ENCODE assay signal across 8 cellular contexts in genomic region chr12:22409071-22409951, GRCh38.
DNase-seq lines count a peak whose midpoint lies in the region; ATAC-seq and TF ChIP-seq lines count a peak whose summit lies in the region.

No MANE protein-coding gene starts in this region.

- H3K4me3 ChIP-seq in GM06990 (replicated peaks; ENCODE audit: low read depth, low read length): no peak overlapping the region

- CTCF ChIA-PET in RWPE1 (lab: Yijun Ruan, JAX): interaction anchor here (0.6 kb wide), 2 partner anchors 62 to 1610 kb away, joined by 3 read pairs; no protein-coding TSS in a partner anchor

- H3K27me3 ChIP-seq in GM06990 (replicated peaks; ENCODE audit: control insufficient read depth, insufficient read depth, low read length): no peaks in the 10 kb centered on the region

- DNase-seq in GM06990 (ENCODE audit: extremely low read depth, insufficient read length) (peak; percentile 37), amniotic epithelial cell (ENCODE audit: low read depth) (peak; percentile 11), NCI-H69 (lab: John Stamatoyannopoulos, UW) (no peak), RWPE1 (ENCODE audit: low spot score) (no peak), AML-193 (lab: John Stamatoyannopoulos, UW) (no peak)
- peak; percentile 49 for DNase-seq in stimulated activated CD4-positive, alpha-beta T cell treated with anti-CD3 and anti-CD28 coated beads, Interleukin-15, amount 100 ng/mL, for 24 hours

- H3K36me3 ChIP-seq in GM06990 (ENCODE audit: control insufficient read depth, insufficient read depth, low read length): no peaks in the 10 kb centered on the region

- POLR2A ChIA-PET in RWPE1 (lab: Yijun Ruan, JAX; ENCODE audit: low non-redundant PET): no interaction called here

- ATAC-seq in GM19468 (IDR thresholded peaks at IDR 0.05; ENCODE audit: extremely low read depth, unreplicated experiment): peak; percentile 85
- peak; percentile 91 for ATAC-seq in HG03460 (IDR thresholded peaks at IDR 0.05; ENCODE audit: unreplicated experiment)

- no peak for TF ChIP-seq CTCF in GM06990 (IDR thresholded peaks at IDR 0.05; ENCODE audit: insufficient read depth, low read length, poor library complexity, severe bottlenecking)
- no peak for TF ChIP-seq CTCF in RWPE1 (conservative IDR thresholded peaks at IDR 0.05; ENCODE audit: low read depth)

- no peak overlapping the region for H3K27ac ChIP-seq in RWPE1

Comparison
In these comparisons a context has a peak if more than half of its experiments do, and no peak if none do; other contexts are left out.
1. DNase-seq: peak in GM06990 (single experiment), amniotic epithelial cell (single experiment) and stimulated activated CD4-positive, alpha-beta T cell treated with anti-CD3 and anti-CD28 coated beads, Interleukin-15, amount 100 ng/mL, for 24 hours (single experiment); none in NCI-H69 (single experiment), RWPE1 (single experiment) and AML-193 (0 of 2).